In the genomic region with DNA sequence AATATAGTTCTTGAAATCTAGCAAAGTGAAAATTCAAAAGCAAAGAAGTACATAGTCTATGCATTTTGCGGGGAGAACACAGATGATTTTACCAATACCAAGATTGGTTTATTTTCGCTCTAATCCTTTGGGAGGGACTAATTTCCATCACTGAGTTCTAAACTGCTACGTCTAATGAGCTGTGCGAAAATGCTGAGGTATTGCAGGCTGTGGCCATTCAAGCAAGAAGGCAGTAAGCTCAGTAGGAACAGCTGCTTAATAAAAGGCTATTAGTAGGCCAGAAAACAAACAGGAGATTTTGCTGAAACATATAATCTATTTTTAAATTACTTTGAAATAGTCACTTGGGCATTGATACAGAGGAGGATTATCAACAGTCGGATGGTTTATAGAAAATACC, we compare ENCODE assay signal across 22 cellular contexts.
"Had no signal": no experiment of that assay in that cellular context is flagged by ENCODE, and none has a peak within 500 bp of the region (broad histone marks: within the 10 kb centered on the region; RNA-seq: fewer than 3 reads in every experiment).

No MANE protein-coding gene starts in this region.

- H3K4me1 ChIP-seq: right atrium auricular region, spleen, testis, vagina had no signal

- H3K36me3 ChIP-seq: right atrium auricular region, spleen, vagina had no signal

- H3K4me3 ChIP-seq: right atrium auricular region, spleen, testis, vagina had no signal

- ATAC-seq: activated CD4-positive, CD25-positive, alpha-beta regulatory T cell treated with anti-CD3 and anti-CD28 coated beads, Interleukin-2, amount 50 U/mL, for 24 hours; activated CD8-positive, alpha-beta memory T cell treated with anti-CD3 and anti-CD28 coated beads, Interleukin-2, amount 10 ng/mL, durations not matched to agents 7 days and 5 days; activated CD8-positive, alpha-beta T cell treated with anti-CD3 and anti-CD28 coated beads for 36 hours; left ventricle myocardium superior; T-helper 17 cell had no signal

- H3K27me3 ChIP-seq: right atrium auricular region, spleen, testis, vagina had no signal

- DNase-seq: activated CD4-positive, alpha-beta T cell treated with anti-CD3 and anti-CD28 coated beads, Interleukin-2, amount 10 ng/mL, durations not matched to agents 24 days and 14 days; activated CD8-positive, alpha-beta memory T cell treated with anti-CD3 and anti-CD28 coated beads, Interleukin-2, amount 10 ng/mL, durations not matched to agents 7 days and 5 days; activated CD8-positive, alpha-beta T cell treated with anti-CD3 and anti-CD28 coated beads for 36 hours; activated effector memory CD4-positive, alpha-beta T cell treated with anti-CD3 and anti-CD28 coated beads, Interleukin-2, amount 50 U/mL, for 16 hours; activated naive CD4-positive, alpha-beta T cell treated with anti-CD3 and anti-CD28 coated beads, Interleukin-2, amount 10 ng/mL, durations not matched to agents 7 days and 5 days; activated T-cell treated with anti-CD3 and anti-CD28 coated beads for 4 hours; amygdala; cerebellar nuclear complex; cortex of kidney; left ventricle myocardium superior; nephron progenitor cell; nucleus accumbens; posterior cingulate gyrus; spleen; stimulated activated CD4-positive, alpha-beta T cell treated with anti-CD3 and anti-CD28 coated beads, Interleukin-4, amount 100 ng/mL, for 1 hour; stimulated activated naive CD4-positive, alpha-beta T cell; T-helper 17 cell; testis had no signal

- H3K27ac ChIP-seq: epithelial cell of prostate, right atrium auricular region, spleen, testis, vagina had no signal

- H3K9me3 ChIP-seq: right atrium auricular region, testis, vagina had no signal
